Comparison of ENCODE assay signal across 14 cellular contexts in the genomic region with DNA sequence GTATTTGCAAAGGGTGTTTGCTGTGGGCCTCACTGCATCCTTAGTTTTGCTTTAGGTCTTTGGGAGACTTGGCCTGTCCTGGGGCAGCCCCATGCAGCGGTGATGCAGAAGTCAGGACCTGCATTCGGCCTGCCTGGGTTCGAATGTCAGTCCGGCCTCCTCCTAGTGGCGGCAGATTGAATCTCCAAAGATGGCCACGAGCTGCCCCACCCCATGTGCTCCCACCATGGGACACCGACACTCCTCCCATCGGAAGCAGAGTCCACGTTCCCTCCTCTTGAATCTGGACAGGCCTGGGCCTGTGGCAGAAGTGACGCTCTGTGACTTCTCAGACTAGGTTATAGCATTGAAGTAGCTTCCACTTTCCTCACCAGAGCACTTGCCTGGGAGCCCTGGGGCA. TPM values are rescaled to one million over a fixed set of nuclear protein-coding genes. Genes with fewer than 3 reads are reported as not detected.
"Had no signal": no experiment of that assay in that cellular context is flagged by ENCODE, and none has a peak within 500 bp of the region (broad histone marks: within the 10 kb centered on the region; RNA-seq: fewer than 3 reads in every experiment).

No MANE protein-coding gene starts in this region.

- H3K27ac ChIP-seq: skin epidermis, tibial artery had no signal

- H3K27me3 ChIP-seq: adrenal gland had no signal

- H3K4me1 ChIP-seq: adrenal gland had no signal

- H3K9me3 ChIP-seq: adrenal gland, mucosa of descending colon, tibial artery had no signal

- H3K36me3 ChIP-seq: adrenal gland, tibial artery had no signal

- H3K4me3 ChIP-seq: adrenal gland, coronary artery, mucosa of descending colon, skin epidermis, tibial artery had no signal

- DNase-seq: activated CD4-positive, alpha-beta T cell treated with anti-CD3 and anti-CD28 coated beads, Interleukin-2, amount 10 ng/mL, durations not matched to agents 24 days and 14 days; activated CD8-positive, alpha-beta memory T cell treated with anti-CD3 and anti-CD28 coated beads for 24 hours; activated naive CD4-positive, alpha-beta T cell treated with anti-CD3 and anti-CD28 coated beads for 36 hours; adrenal gland; caudate nucleus; effector CD4-positive, alpha-beta T cell; hypothalamus; left colon; mucosa of descending colon; natural killer cell; occipital lobe; tibial artery had no signal

- ATAC-seq: left colon, mucosa of descending colon, natural killer cell had no signal

RNA-seq across cellular contexts. Expression of gene NPPB, which starts 16.3 kb away (rescaled TPM):
- total RNA-seq: activated CD4-positive, alpha-beta T cell treated with anti-CD3 and anti-CD28 coated beads, Interleukin-2, amount 10 ng/mL, durations not matched to agents 24 days and 14 days; activated naive CD4-positive, alpha-beta T cell treated with anti-CD3 and anti-CD28 coated beads for 36 hours; adrenal gland; left colon; mucosa of descending colon; natural killer cell had no signal

RNA-seq across cellular contexts. Expression of gene NPPA, which starts 27.5 kb away (rescaled TPM):
- total RNA-seq: activated CD4-positive, alpha-beta T cell treated with anti-CD3 and anti-CD28 coated beads, Interleukin-2, amount 10 ng/mL, durations not matched to agents 24 days and 14 days; activated naive CD4-positive, alpha-beta T cell treated with anti-CD3 and anti-CD28 coated beads for 36 hours; adrenal gland; left colon; natural killer cell had no signal
